In the genomic region with DNA sequence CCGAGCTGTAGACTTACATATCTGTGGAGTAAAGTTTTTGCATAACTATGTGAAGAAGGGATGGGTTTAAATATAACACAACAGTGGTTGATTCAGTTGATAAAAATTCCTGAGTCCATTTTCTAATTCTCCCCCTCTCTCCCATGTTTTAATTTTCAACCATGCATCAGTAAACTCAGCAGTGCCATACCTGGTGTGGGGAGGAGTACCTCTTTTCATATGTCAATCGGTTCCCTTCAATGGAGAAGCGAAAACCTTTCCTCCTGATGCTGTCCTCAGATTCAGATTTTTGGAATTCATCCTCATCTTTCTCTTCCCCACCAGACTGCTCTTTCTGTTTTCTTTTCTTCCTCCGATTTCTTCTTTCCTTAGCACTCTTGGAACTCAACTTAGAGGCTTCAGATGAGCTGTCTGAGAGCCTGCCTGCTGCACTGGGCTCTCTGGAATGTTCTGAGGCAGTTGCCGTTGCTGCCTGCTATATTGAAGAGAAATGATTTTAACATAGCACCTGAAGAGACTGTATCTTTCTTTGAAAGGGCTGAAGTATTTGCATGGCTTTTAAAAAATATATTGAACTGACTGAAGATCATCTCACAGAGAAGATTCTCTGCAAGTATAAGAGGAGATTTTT, we compare ENCODE assay signal across 33 cellular contexts.
"Had no signal": no experiment of that assay in that cellular context is flagged by ENCODE, and none has a peak within 500 bp of the region (broad histone marks: within the 10 kb centered on the region; RNA-seq: fewer than 3 reads in every experiment).

No MANE protein-coding gene starts in this region.

- H3K27ac Mint-ChIP-seq: activated CD4-positive, alpha-beta memory T cell treated with anti-CD3 and anti-CD28 coated beads for 36 hours; activated CD4-positive, alpha-beta T cell treated with anti-CD3 and anti-CD28 coated beads for 36 hours; activated CD4-positive, alpha-beta T cell treated with anti-CD3 and anti-CD28 coated beads, Interleukin-2, amount 10 ng/mL, durations not matched to agents 24 days and 14 days; activated CD8-positive, alpha-beta memory T cell treated with anti-CD3 and anti-CD28 coated beads, Interleukin-2, amount 10 ng/mL, durations not matched to agents 7 days and 5 days; activated CD8-positive, alpha-beta T cell treated with anti-CD3 and anti-CD28 coated beads, Interleukin-2, amount 10 ng/mL, durations not matched to agents 7 days and 5 days; activated naive CD4-positive, alpha-beta T cell treated with anti-CD3 and anti-CD28 coated beads, Interleukin-2, amount 10 ng/mL, durations not matched to agents 7 days and 5 days; activated naive CD4-positive, alpha-beta T cell treated with anti-CD3 and anti-CD28 coated beads, Interleukin-2, amount 50 U/mL, for 72 hours; activated naive CD8-positive, alpha-beta T cell treated with anti-CD3 and anti-CD28 coated beads, Interleukin-2, amount 10 ng/mL, durations not matched to agents 7 days and 5 days; activated T-helper 1 cell treated with anti-CD3 and anti-CD28 coated beads, Interleukin-12 subunit alpha, Interleukin-12 subunit beta, Interleukin-2, Interleukin-4 antibody, amounts not matched to agents 30 ng/mL and 10 ng/mL and 1 ng/mL, durations not matched to agents 14 hours and 24 hours and 36 hours; brain; T-helper 17 cell; T-helper 2 cell treated with Interferon-gamma antibody and Interleukin-4, amounts not matched to agents 5 μg/mL and 100 μg/mL, for 36 hours had no signal

- DNase-seq: activated CD4-positive, alpha-beta memory T cell treated with anti-CD3 and anti-CD28 coated beads for 36 hours; activated CD4-positive, alpha-beta T cell treated with anti-CD3 and anti-CD28 coated beads for 36 hours; activated CD4-positive, alpha-beta T cell treated with anti-CD3 and anti-CD28 coated beads, Interleukin-2, amount 10 ng/mL, durations not matched to agents 24 days and 14 days; activated CD4-positive, CD25-positive, alpha-beta regulatory T cell; activated CD4-positive, CD25-positive, alpha-beta regulatory T cell treated with anti-CD3 and anti-CD28 coated beads, Interleukin-2, amount 50 U/mL, for 72 hours; activated CD8-positive, alpha-beta memory T cell treated with anti-CD3 and anti-CD28 coated beads, Interleukin-2, amount 10 ng/mL, durations not matched to agents 7 days and 5 days; activated CD8-positive, alpha-beta memory T cell treated with anti-CD3 and anti-CD28 coated beads, Interleukin-2, amount 50 U/mL, for 4 hours; activated CD8-positive, alpha-beta T cell treated with anti-CD3 and anti-CD28 coated beads, Interleukin-2, amount 10 ng/mL, durations not matched to agents 7 days and 5 days; activated gamma-delta T cell; activated naive CD4-positive, alpha-beta T cell; activated naive CD4-positive, alpha-beta T cell treated with anti-CD3 and anti-CD28 coated beads, Interleukin-2, amount 10 ng/mL, durations not matched to agents 7 days and 5 days; activated naive CD8-positive, alpha-beta T cell treated with anti-CD3 and anti-CD28 coated beads, Interleukin-2, amount 10 ng/mL, durations not matched to agents 7 days and 5 days; activated T-cell treated with anti-CD3 and anti-CD28 coated beads, Interleukin-2, amount 50 U/mL, for 1 hour; activated T-cell treated with anti-CD3 and anti-CD28 coated beads, Interleukin-2, amount 50 U/mL, for 48 hours; central memory CD4-positive, alpha-beta T cell; cerebellar nuclear complex; colonic mucosa; effector CD8-positive, alpha-beta T cell; esophagus squamous epithelium; foreskin melanocyte; heart right ventricle; T-helper 17 cell; T1000; WERI-Rb-1 had no signal

- H3K4me3 Mint-ChIP-seq: activated CD4-positive, alpha-beta memory T cell treated with anti-CD3 and anti-CD28 coated beads for 36 hours; activated CD4-positive, alpha-beta T cell treated with anti-CD3 and anti-CD28 coated beads for 36 hours; activated CD4-positive, alpha-beta T cell treated with anti-CD3 and anti-CD28 coated beads, Interleukin-2, amount 10 ng/mL, durations not matched to agents 24 days and 14 days; activated CD8-positive, alpha-beta memory T cell treated with anti-CD3 and anti-CD28 coated beads, Interleukin-2, amount 10 ng/mL, durations not matched to agents 7 days and 5 days; activated CD8-positive, alpha-beta T cell treated with anti-CD3 and anti-CD28 coated beads, Interleukin-2, amount 10 ng/mL, durations not matched to agents 7 days and 5 days; activated naive CD4-positive, alpha-beta T cell treated with anti-CD3 and anti-CD28 coated beads, Interleukin-2, amount 10 ng/mL, durations not matched to agents 7 days and 5 days; activated naive CD8-positive, alpha-beta T cell treated with anti-CD3 and anti-CD28 coated beads, Interleukin-2, amount 10 ng/mL, durations not matched to agents 7 days and 5 days; activated T-helper 1 cell treated with anti-CD3 and anti-CD28 coated beads, Interleukin-12 subunit alpha, Interleukin-12 subunit beta, Interleukin-2, Interleukin-4 antibody, amounts not matched to agents 30 ng/mL and 10 ng/mL and 1 ng/mL, durations not matched to agents 14 hours and 24 hours and 36 hours; brain; T-helper 17 cell; T-helper 2 cell treated with Interferon-gamma antibody and Interleukin-4, amounts not matched to agents 5 μg/mL and 100 μg/mL, for 36 hours had no signal

- H3K9me3 ChIP-seq: ascending aorta, breast epithelium, colonic mucosa, esophagus squamous epithelium, gastroesophageal sphincter had no signal

- H3K4me1 ChIP-seq: ascending aorta, breast epithelium, colonic mucosa, esophagus squamous epithelium, gastroesophageal sphincter, heart right ventricle had no signal

- H3K27me3 ChIP-seq: ascending aorta, breast epithelium, cardiac muscle cell, colonic mucosa, esophagus squamous epithelium, gastroesophageal sphincter had no signal

- H3K9me3 Mint-ChIP-seq: activated CD4-positive, alpha-beta memory T cell treated with anti-CD3 and anti-CD28 coated beads for 36 hours; activated CD4-positive, alpha-beta T cell treated with anti-CD3 and anti-CD28 coated beads, Interleukin-2, amount 10 ng/mL, durations not matched to agents 24 days and 14 days; activated naive CD4-positive, alpha-beta T cell treated with anti-CD3 and anti-CD28 coated beads, Interleukin-2, amount 10 ng/mL, durations not matched to agents 7 days and 5 days; activated naive CD4-positive, alpha-beta T cell treated with anti-CD3 and anti-CD28 coated beads, Interleukin-2, amount 50 U/mL, for 72 hours; activated naive CD8-positive, alpha-beta T cell treated with anti-CD3 and anti-CD28 coated beads, Interleukin-2, amount 10 ng/mL, durations not matched to agents 7 days and 5 days; activated T-helper 1 cell treated with anti-CD3 and anti-CD28 coated beads, Interleukin-12 subunit alpha, Interleukin-12 subunit beta, Interleukin-2, Interleukin-4 antibody, amounts not matched to agents 30 ng/mL and 10 ng/mL and 1 ng/mL, durations not matched to agents 14 hours and 24 hours and 36 hours; brain; T-helper 2 cell treated with Interferon-gamma antibody and Interleukin-4, amounts not matched to agents 5 μg/mL and 100 μg/mL, for 36 hours had no signal

- H3K27me3 Mint-ChIP-seq: activated CD8-positive, alpha-beta memory T cell treated with anti-CD3 and anti-CD28 coated beads, Interleukin-2, amount 10 ng/mL, durations not matched to agents 7 days and 5 days; activated naive CD4-positive, alpha-beta T cell treated with anti-CD3 and anti-CD28 coated beads, Interleukin-2, amount 10 ng/mL, durations not matched to agents 7 days and 5 days; brain had no signal

- H3K4me1 Mint-ChIP-seq: activated CD4-positive, alpha-beta T cell treated with anti-CD3 and anti-CD28 coated beads for 36 hours; activated CD4-positive, alpha-beta T cell treated with anti-CD3 and anti-CD28 coated beads, Interleukin-2, amount 10 ng/mL, durations not matched to agents 24 days and 14 days; activated CD8-positive, alpha-beta memory T cell treated with anti-CD3 and anti-CD28 coated beads, Interleukin-2, amount 10 ng/mL, durations not matched to agents 7 days and 5 days; activated naive CD4-positive, alpha-beta T cell treated with anti-CD3 and anti-CD28 coated beads, Interleukin-2, amount 10 ng/mL, durations not matched to agents 7 days and 5 days; activated naive CD8-positive, alpha-beta T cell treated with anti-CD3 and anti-CD28 coated beads, Interleukin-2, amount 10 ng/mL, durations not matched to agents 7 days and 5 days; brain had no signal

- H3K36me3 Mint-ChIP-seq: activated CD4-positive, alpha-beta memory T cell treated with anti-CD3 and anti-CD28 coated beads for 36 hours; activated CD8-positive, alpha-beta memory T cell treated with anti-CD3 and anti-CD28 coated beads, Interleukin-2, amount 10 ng/mL, durations not matched to agents 7 days and 5 days; activated naive CD4-positive, alpha-beta T cell treated with anti-CD3 and anti-CD28 coated beads, Interleukin-2, amount 10 ng/mL, durations not matched to agents 7 days and 5 days; activated naive CD4-positive, alpha-beta T cell treated with anti-CD3 and anti-CD28 coated beads, Interleukin-2, amount 50 U/mL, for 72 hours; activated naive CD8-positive, alpha-beta T cell treated with anti-CD3 and anti-CD28 coated beads, Interleukin-2, amount 10 ng/mL, durations not matched to agents 7 days and 5 days had no signal

- ATAC-seq: activated CD4-positive, alpha-beta T cell treated with anti-CD3 and anti-CD28 coated beads for 36 hours; activated CD8-positive, alpha-beta memory T cell treated with anti-CD3 and anti-CD28 coated beads, Interleukin-2, amount 10 ng/mL, durations not matched to agents 7 days and 5 days; activated CD8-positive, alpha-beta T cell treated with anti-CD3 and anti-CD28 coated beads, Interleukin-2, amount 10 ng/mL, durations not matched to agents 7 days and 5 days; activated naive CD4-positive, alpha-beta T cell treated with anti-CD3 and anti-CD28 coated beads, Interleukin-2, amount 50 U/mL, for 72 hours; gastroesophageal sphincter; heart right ventricle; T-helper 17 cell had no signal

- H3K4me3 ChIP-seq: ascending aorta, breast epithelium, cardiac muscle cell, colonic mucosa, esophagus squamous epithelium, gastroesophageal sphincter, heart right ventricle had no signal

- H3K27ac ChIP-seq: ascending aorta, breast epithelium, cardiac muscle cell, colonic mucosa, epithelial cell of prostate, esophagus squamous epithelium, gastroesophageal sphincter, heart right ventricle, WERI-Rb-1 had no signal

- H3K36me3 ChIP-seq: ascending aorta, breast epithelium, cardiac muscle cell, colonic mucosa, esophagus squamous epithelium, gastroesophageal sphincter, heart right ventricle, WERI-Rb-1 had no signal
